1 cellular context compared by ENCODE assay signal in the genomic region with DNA sequence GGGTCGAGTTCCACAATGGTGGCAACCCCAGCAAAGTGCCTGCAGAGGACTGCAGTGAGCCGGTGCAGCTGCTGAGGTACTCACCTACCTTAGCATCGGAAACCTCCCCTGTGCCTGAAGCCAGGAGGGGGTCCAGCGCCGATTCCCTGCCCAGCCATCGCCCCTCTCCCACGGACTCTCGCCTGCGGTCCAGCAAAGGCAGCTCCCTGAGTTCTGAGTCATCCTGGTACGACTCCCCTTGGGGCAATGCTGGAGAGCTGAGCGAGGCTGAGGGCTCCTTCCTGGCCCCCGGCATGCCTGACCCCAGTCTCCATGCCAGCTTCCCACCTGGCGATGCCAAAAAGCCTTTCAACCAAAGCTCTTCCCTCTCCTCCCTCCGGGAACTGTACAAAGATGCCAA.
TF ChIP-seq lines count a peak whose summit lies in the region.

No MANE protein-coding gene starts in this region.

TF ChIP-seq in WTC11, 78 proteins besides CTCF, POLR2A, EP300 and RAD21 (continued from another document):
- TF ChIP-seq, protein P1, sequence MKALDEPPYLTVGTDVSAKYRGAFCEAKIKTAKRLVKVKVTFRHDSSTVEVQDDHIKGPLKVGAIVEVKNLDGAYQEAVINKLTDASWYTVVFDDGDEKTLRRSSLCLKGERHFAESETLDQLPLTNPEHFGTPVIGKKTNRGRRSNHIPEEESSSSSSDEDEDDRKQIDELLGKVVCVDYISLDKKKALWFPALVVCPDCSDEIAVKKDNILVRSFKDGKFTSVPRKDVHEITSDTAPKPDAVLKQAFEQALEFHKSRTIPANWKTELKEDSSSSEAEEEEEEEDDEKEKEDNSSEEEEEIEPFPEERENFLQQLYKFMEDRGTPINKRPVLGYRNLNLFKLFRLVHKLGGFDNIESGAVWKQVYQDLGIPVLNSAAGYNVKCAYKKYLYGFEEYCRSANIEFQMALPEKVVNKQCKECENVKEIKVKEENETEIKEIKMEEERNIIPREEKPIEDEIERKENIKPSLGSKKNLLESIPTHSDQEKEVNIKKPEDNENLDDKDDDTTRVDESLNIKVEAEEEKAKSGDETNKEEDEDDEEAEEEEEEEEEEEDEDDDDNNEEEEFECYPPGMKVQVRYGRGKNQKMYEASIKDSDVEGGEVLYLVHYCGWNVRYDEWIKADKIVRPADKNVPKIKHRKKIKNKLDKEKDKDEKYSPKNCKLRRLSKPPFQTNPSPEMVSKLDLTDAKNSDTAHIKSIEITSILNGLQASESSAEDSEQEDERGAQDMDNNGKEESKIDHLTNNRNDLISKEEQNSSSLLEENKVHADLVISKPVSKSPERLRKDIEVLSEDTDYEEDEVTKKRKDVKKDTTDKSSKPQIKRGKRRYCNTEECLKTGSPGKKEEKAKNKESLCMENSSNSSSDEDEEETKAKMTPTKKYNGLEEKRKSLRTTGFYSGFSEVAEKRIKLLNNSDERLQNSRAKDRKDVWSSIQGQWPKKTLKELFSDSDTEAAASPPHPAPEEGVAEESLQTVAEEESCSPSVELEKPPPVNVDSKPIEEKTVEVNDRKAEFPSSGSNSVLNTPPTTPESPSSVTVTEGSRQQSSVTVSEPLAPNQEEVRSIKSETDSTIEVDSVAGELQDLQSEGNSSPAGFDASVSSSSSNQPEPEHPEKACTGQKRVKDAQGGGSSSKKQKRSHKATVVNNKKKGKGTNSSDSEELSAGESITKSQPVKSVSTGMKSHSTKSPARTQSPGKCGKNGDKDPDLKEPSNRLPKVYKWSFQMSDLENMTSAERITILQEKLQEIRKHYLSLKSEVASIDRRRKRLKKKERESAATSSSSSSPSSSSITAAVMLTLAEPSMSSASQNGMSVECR (CRISPR knock-in tag; IDR thresholded peaks at IDR 0.05; ENCODE audit: borderline replicate concordance), result no peak
- TF ChIP-seq, protein P2, sequence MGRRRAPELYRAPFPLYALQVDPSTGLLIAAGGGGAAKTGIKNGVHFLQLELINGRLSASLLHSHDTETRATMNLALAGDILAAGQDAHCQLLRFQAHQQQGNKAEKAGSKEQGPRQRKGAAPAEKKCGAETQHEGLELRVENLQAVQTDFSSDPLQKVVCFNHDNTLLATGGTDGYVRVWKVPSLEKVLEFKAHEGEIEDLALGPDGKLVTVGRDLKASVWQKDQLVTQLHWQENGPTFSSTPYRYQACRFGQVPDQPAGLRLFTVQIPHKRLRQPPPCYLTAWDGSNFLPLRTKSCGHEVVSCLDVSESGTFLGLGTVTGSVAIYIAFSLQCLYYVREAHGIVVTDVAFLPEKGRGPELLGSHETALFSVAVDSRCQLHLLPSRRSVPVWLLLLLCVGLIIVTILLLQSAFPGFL (CRISPR knock-in tag; IDR thresholded peaks at IDR 0.05; ENCODE audit: borderline replicate concordance), result no peak
- TF ChIP-seq, protein P3, sequence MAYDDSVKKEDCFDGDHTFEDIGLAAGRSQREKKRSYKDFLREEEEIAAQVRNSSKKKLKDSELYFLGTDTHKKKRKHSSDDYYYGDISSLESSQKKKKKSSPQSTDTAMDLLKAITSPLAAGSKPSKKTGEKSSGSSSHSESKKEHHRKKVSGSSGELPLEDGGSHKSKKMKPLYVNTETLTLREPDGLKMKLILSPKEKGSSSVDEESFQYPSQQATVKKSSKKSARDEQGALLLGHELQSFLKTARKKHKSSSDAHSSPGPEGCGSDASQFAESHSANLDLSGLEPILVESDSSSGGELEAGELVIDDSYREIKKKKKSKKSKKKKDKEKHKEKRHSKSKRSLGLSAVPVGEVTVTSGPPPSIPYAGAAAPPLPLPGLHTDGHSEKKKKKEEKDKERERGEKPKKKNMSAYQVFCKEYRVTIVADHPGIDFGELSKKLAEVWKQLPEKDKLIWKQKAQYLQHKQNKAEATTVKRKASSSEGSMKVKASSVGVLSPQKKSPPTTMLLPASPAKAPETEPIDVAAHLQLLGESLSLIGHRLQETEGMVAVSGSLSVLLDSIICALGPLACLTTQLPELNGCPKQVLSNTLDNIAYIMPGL (CRISPR knock-in tag; IDR thresholded peaks at IDR 0.05), result no peak
- TF ChIP-seq SMAD3 (CRISPR knock-in tag; IDR thresholded peaks at IDR 0.05; ENCODE audit: borderline replicate concordance) (no peak), ESRRA (CRISPR knock-in tag; IDR thresholded peaks at IDR 0.05; ENCODE audit: borderline replicate concordance) (no peak), JUN (CRISPR knock-in tag; IDR thresholded peaks at IDR 0.05) (no peak), OVOL2 (CRISPR knock-in tag; IDR thresholded peaks at IDR 0.05; ENCODE audit: borderline replicate concordance) (no peak), SMAD4 (CRISPR knock-in tag; IDR thresholded peaks at IDR 0.05) (no peak), ZNF263 (CRISPR knock-in tag; IDR thresholded peaks at IDR 0.05; ENCODE audit: low read depth) (no peak), FOXP1 (CRISPR knock-in tag; IDR thresholded peaks at IDR 0.05; ENCODE audit: borderline replicate concordance) (no peak), ZNF416 (CRISPR knock-in tag; IDR thresholded peaks at IDR 0.05) (no peak), CBFB (CRISPR knock-in tag; IDR thresholded peaks at IDR 0.05; ENCODE audit: low read depth) (no peak), HMGA2 (CRISPR knock-in tag; IDR thresholded peaks at IDR 0.05) (no peak), ZBTB21 (CRISPR knock-in tag; IDR thresholded peaks at IDR 0.05; ENCODE audit: borderline replicate concordance) (no peak)
- TF ChIP-seq, protein P4, sequence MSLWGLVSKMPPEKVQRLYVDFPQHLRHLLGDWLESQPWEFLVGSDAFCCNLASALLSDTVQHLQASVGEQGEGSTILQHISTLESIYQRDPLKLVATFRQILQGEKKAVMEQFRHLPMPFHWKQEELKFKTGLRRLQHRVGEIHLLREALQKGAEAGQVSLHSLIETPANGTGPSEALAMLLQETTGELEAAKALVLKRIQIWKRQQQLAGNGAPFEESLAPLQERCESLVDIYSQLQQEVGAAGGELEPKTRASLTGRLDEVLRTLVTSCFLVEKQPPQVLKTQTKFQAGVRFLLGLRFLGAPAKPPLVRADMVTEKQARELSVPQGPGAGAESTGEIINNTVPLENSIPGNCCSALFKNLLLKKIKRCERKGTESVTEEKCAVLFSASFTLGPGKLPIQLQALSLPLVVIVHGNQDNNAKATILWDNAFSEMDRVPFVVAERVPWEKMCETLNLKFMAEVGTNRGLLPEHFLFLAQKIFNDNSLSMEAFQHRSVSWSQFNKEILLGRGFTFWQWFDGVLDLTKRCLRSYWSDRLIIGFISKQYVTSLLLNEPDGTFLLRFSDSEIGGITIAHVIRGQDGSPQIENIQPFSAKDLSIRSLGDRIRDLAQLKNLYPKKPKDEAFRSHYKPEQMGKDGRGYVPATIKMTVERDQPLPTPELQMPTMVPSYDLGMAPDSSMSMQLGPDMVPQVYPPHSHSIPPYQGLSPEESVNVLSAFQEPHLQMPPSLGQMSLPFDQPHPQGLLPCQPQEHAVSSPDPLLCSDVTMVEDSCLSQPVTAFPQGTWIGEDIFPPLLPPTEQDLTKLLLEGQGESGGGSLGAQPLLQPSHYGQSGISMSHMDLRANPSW (CRISPR knock-in tag; conservative IDR thresholded peaks at IDR 0.05; ENCODE audit: low read depth), result no peak
